Comparison of ENCODE assay signal across 25 cellular contexts in the genomic region with DNA sequence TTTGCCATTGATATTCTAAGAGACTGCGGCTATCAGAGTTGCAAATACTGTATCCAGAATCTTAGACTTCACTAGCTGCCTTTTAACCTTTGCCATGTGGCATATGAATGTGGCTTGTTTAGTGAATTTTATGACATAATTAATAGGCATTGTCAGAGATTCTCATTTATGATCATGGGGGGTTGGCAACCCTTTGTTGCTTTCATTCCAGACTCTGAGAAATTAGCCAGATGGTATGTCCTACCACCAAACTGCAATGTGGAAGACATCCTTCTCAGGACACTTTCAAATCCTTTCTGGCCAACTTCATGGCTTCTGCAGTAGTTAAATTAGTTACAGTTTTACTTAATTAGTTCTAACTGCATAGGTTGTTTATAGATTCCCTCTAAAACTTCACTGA.
"Had no signal": no experiment of that assay in that cellular context is flagged by ENCODE, and none has a peak within 500 bp of the region (broad histone marks: within the 10 kb centered on the region; RNA-seq: fewer than 3 reads in every experiment).

No MANE protein-coding gene starts in this region.

- ATAC-seq: esophagus mucosa; gastrocnemius medialis; left lobe of liver; naive thymus-derived CD8-positive, alpha-beta T cell; stimulated activated naive B cell treated with anti-CD40 and anti-IgM and Interleukin-4, amounts not matched to agents 10 μg/mL and 1 μg/mL and 100 μg/mL, for 72 hours; stimulated activated naive CD8-positive, alpha-beta T cell treated with anti-CD3 and anti-CD28 coated beads, Interleukin-15, amount 100 ng/mL, for 72 hours; upper lobe of right lung had no signal

- H3K4me1 ChIP-seq: right atrium auricular region, testis, tibial nerve, upper lobe of right lung, vagina had no signal

- H3K4me3 Mint-ChIP-seq: naive thymus-derived CD8-positive, alpha-beta T cell; neural crest cell; stimulated activated naive B cell treated with anti-CD40 and anti-IgM and Interleukin-4, amounts not matched to agents 10 μg/mL and 1 μg/mL and 100 μg/mL, for 72 hours; stimulated activated naive CD8-positive, alpha-beta T cell treated with anti-CD3 and anti-CD28 coated beads, Interleukin-15, amount 100 ng/mL, for 72 hours had no signal

- H3K36me3 Mint-ChIP-seq: naive thymus-derived CD8-positive, alpha-beta T cell; stimulated activated naive B cell treated with anti-CD40 and anti-IgM and Interleukin-4, amounts not matched to agents 10 μg/mL and 1 μg/mL and 100 μg/mL, for 72 hours had no signal

- H3K4me3 ChIP-seq: dorsolateral prefrontal cortex, gastrocnemius medialis, heart right ventricle, ovary, right atrium auricular region, sigmoid colon, skin epidermis, testis, tibial nerve, upper lobe of right lung, vagina had no signal

- H3K9me3 Mint-ChIP-seq: neural crest cell had no signal

- FAIRE-seq: endometrium had no signal

- H3K27me3 ChIP-seq: dorsolateral prefrontal cortex, gastrocnemius medialis, heart right ventricle, ovary, right atrium auricular region, sigmoid colon, testis, tibial nerve, upper lobe of right lung, vagina had no signal

- H3K4me1 Mint-ChIP-seq: naive thymus-derived CD8-positive, alpha-beta T cell; neural crest cell; stimulated activated naive B cell treated with anti-CD40 and anti-IgM and Interleukin-4, amounts not matched to agents 10 μg/mL and 1 μg/mL and 100 μg/mL, for 72 hours; stimulated activated naive CD8-positive, alpha-beta T cell treated with anti-CD3 and anti-CD28 coated beads, Interleukin-15, amount 100 ng/mL, for 72 hours had no signal

- H3K27ac ChIP-seq: gastrocnemius medialis, heart right ventricle, ovary, right atrium auricular region, sigmoid colon, skin epidermis, testis, tibial nerve, upper lobe of right lung, vagina had no signal

- H3K9me3 ChIP-seq: gastrocnemius medialis, heart right ventricle, ovary, right atrium auricular region, sigmoid colon, testis, tibial nerve, upper lobe of right lung, vagina had no signal

- H3K36me3 ChIP-seq: gastrocnemius medialis, heart right ventricle, ovary, right atrium auricular region, sigmoid colon, tibial nerve, upper lobe of right lung, vagina had no signal

- H3K27ac Mint-ChIP-seq: naive thymus-derived CD8-positive, alpha-beta T cell; stimulated activated naive B cell treated with anti-CD40 and anti-IgM and Interleukin-4, amounts not matched to agents 10 μg/mL and 1 μg/mL and 100 μg/mL, for 72 hours; stimulated activated naive CD8-positive, alpha-beta T cell treated with anti-CD3 and anti-CD28 coated beads, Interleukin-15, amount 100 ng/mL, for 72 hours had no signal

- H3K27me3 Mint-ChIP-seq: naive thymus-derived CD8-positive, alpha-beta T cell; stimulated activated naive B cell treated with anti-CD40 and anti-IgM and Interleukin-4, amounts not matched to agents 10 μg/mL and 1 μg/mL and 100 μg/mL, for 72 hours; stimulated activated naive CD8-positive, alpha-beta T cell treated with anti-CD3 and anti-CD28 coated beads, Interleukin-15, amount 100 ng/mL, for 72 hours had no signal

- DNase-seq: effector CD8-positive, alpha-beta T cell; gastrocnemius medialis; heart right ventricle; hypothalamus; islet precursor cell; mammary epithelial cell; naive thymus-derived CD8-positive, alpha-beta T cell; nucleus accumbens; ovary; sigmoid colon; stimulated activated CD4-positive, alpha-beta T cell treated with anti-CD3 and anti-CD28 coated beads, Interleukin-2, amount 100 ng/mL, for 24 hours; stimulated activated CD4-positive, alpha-beta T cell treated with anti-CD3 and anti-CD28 coated beads, Interleukin-4, amount 100 ng/mL, for 4 hours; stimulated activated naive B cell treated with anti-CD40 and anti-IgM and Interleukin-4, amounts not matched to agents 10 μg/mL and 1 μg/mL and 100 μg/mL, for 72 hours; stimulated activated naive CD8-positive, alpha-beta T cell treated with anti-CD3 and anti-CD28 coated beads, Interleukin-15, amount 100 ng/mL, for 72 hours; testis; upper lobe of right lung had no signal
